Comparison of ENCODE assay signal across 9 cellular contexts in genomic region chr14:34012978-34013713, GRCh38.
DNase-seq lines count a peak whose midpoint lies in the region; ATAC-seq and TF ChIP-seq lines count a peak whose summit lies in the region.
"Had no signal": no experiment of that assay in that cellular context is flagged by ENCODE, and none has a peak within 500 bp of the region (broad histone marks: within the 10 kb centered on the region; RNA-seq: fewer than 3 reads in every experiment).

No MANE protein-coding gene starts in this region.

- H3K27me3 Mint-ChIP-seq in WTC11 (ENCODE audit: low read depth) = no peaks in the 10 kb centered on the region
- peaks cover 1% of the 10 kb centered on the region for H3K27me3 Mint-ChIP-seq in activated CD4-positive, alpha-beta memory T cell treated with anti-CD3 and anti-CD28 coated beads for 36 hours

- no peak for TF ChIP-seq CTCF in WTC11 (IDR thresholded peaks at IDR 0.05)

- H3K27ac Mint-ChIP-seq in WTC11 = no peak overlapping the region
- H3K27ac Mint-ChIP-seq in activated CD4-positive, alpha-beta memory T cell treated with anti-CD3 and anti-CD28 coated beads for 36 hours = no peak overlapping the region

- intact Hi-C loops in activated CD4-positive, alpha-beta memory T cell treated with anti-CD3 and anti-CD28 coated beads for 36 hours (cut with micrococcal nuclease) = no loop called here

- peaks cover 37% of the 10 kb centered on the region for H3K4me1 Mint-ChIP-seq in WTC11
- peaks cover 2% of the 10 kb centered on the region for H3K4me1 Mint-ChIP-seq in activated CD4-positive, alpha-beta memory T cell treated with anti-CD3 and anti-CD28 coated beads for 36 hours (ENCODE audit: low read depth)

- H3K4me3 Mint-ChIP-seq in WTC11 = no peak overlapping the region
- H3K4me3 Mint-ChIP-seq in activated CD4-positive, alpha-beta memory T cell treated with anti-CD3 and anti-CD28 coated beads for 36 hours = no peak overlapping the region

- peak; percentile 81 for ATAC-seq in GM19395 (IDR thresholded peaks at IDR 0.05; ENCODE audit: unreplicated experiment)
- peak; percentile 59 for ATAC-seq in HG03280 (IDR thresholded peaks at IDR 0.05; ENCODE audit: unreplicated experiment)
- peak; percentile 32; the same call in 1 of the 2 replicates for ATAC-seq in WTC11
- ATAC-seq: Panc1 had no signal

- peak; percentile 69 for DNase-seq in DMS153 (lab: John Stamatoyannopoulos, UW)
- no peak for DNase-seq in WTC11 (ENCODE audit: low spot score)
- no peak for DNase-seq in NCI-H146 treated with DMSO at 0.1 percent for 48 hours (lab: John Stamatoyannopoulos, UW; ENCODE audit: unreplicated experiment)
- DNase-seq in NCI-H524 treated with DMSO at 0.1 percent for 48 hours (lab: John Stamatoyannopoulos, UW) = no peak
- no peak for DNase-seq in NCI-H1436 treated with DMSO at 0.1 percent for 48 hours (lab: John Stamatoyannopoulos, UW)
- no peak for DNase-seq in activated CD4-positive, alpha-beta memory T cell treated with anti-CD3 and anti-CD28 coated beads for 36 hours

- CTCF ChIA-PET in WTC11 (lab: Charles Lee) = interaction anchor here (1.4 to 2.1 kb wide), 3 partner anchors 164 to 220 kb away, joined by 4 to 13 read pairs (median 5); no protein-coding TSS in a partner anchor
- CTCF ChIA-PET in activated CD4-positive, alpha-beta memory T cell treated with anti-CD3 and anti-CD28 coated beads for 36 hours (lab: Charles Lee) = no interaction called here

- POLR2A ChIA-PET in WTC11 (lab: Charles Lee) = no interaction called here
- POLR2A ChIA-PET in activated CD4-positive, alpha-beta memory T cell treated with anti-CD3 and anti-CD28 coated beads for 36 hours (lab: Charles Lee) = interaction anchor here (0.8 kb wide), 1 partner anchor 47 kb away, joined by 3 read pairs; no protein-coding TSS in a partner anchor

- no peaks in the 10 kb centered on the region for H3K36me3 Mint-ChIP-seq in WTC11
- no peaks in the 10 kb centered on the region for H3K36me3 Mint-ChIP-seq in activated CD4-positive, alpha-beta memory T cell treated with anti-CD3 and anti-CD28 coated beads for 36 hours

- H3K9me3 Mint-ChIP-seq in WTC11 = 0 out of 2 replicates have a peak, but pooled peaks cover 9% of the 10 kb centered on the region
- H3K9me3 Mint-ChIP-seq in activated CD4-positive, alpha-beta memory T cell treated with anti-CD3 and anti-CD28 coated beads for 36 hours = no peaks in the 10 kb centered on the region

TF ChIP-seq in WTC11, 78 proteins besides CTCF, POLR2A, EP300 and RAD21:
- TF ChIP-seq ATF2 (CRISPR knock-in tag; IDR thresholded peaks at IDR 0.05; ENCODE audit: borderline replicate concordance, low read depth) = no peak
- no peak for TF ChIP-seq JUN (CRISPR knock-in tag; IDR thresholded peaks at IDR 0.05)
